Comparison of ENCODE assay signal across 1 cellular context in the genomic region with DNA sequence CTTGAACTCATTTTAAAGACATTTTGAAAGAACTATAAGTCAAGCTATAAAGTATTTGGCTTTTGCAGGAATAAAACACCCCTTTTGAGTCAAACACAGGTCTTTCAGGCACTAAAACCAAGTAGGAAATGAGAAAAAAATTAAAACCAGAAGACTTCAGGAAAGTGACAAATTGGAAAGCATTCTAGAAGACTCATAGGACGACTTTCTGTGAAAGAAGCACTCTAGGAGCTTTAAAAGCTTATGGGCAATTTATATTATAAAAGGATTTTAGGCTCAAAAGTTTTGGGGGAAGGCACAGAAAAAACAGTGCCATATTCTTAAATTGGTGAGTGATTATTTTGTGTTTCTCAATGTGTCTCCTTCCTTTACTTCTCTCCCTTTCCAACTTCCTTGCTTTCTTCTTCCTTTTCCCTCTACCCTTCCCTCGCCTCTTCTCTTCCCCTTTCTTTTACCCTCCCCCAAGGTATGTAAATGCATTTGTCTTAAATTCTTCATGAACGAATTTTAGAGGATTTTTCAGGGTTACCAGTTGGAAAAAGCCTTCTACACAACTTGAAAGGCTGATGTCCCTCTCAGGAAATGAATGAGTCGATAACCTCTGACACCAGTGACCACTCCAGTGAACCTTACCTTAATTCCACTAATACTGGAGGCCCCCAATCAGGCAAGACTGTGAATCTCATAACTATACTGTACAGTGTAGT.
A peak's percentile ranks its signal among the peaks of the same experiment; 100 is the strongest.
TF ChIP-seq lines count a peak whose summit lies in the region.

No MANE protein-coding gene starts in this region.

TF ChIP-seq in HepG2, 621 proteins besides CTCF, POLR2A, EP300 and RAD21 (continued from another document and continues in another):
- no peak for TF ChIP-seq SETDB1 (CRISPR knock-in tag; IDR thresholded peaks at IDR 0.05; ENCODE audit: borderline replicate concordance)
- TF ChIP-seq BCL3 (CRISPR knock-in tag; IDR thresholded peaks at IDR 0.05), result no peak
- no peak for TF ChIP-seq MXI1 (IDR thresholded peaks at IDR 0.05; ENCODE audit: borderline replicate concordance, low read depth, low read length)
- TF ChIP-seq CAMTA2 (CRISPR knock-in tag; IDR thresholded peaks at IDR 0.05; ENCODE audit: borderline replicate concordance), result no peak
- TF ChIP-seq ZNF234 (CRISPR knock-in tag; conservative IDR thresholded peaks at IDR 0.05), result no peak
- TF ChIP-seq MLLT10 (CRISPR knock-in tag; IDR thresholded peaks at IDR 0.05), result no peak
- TF ChIP-seq RFX5 (IDR thresholded peaks at IDR 0.05; ENCODE audit: low read depth, low read length), result no peak
- no peak for TF ChIP-seq MED13 (CRISPR knock-in tag; IDR thresholded peaks at IDR 0.05)
- no peak for TF ChIP-seq KDM6A (CRISPR knock-in tag; IDR thresholded peaks at IDR 0.05; ENCODE audit: low read depth)
- no peak for TF ChIP-seq POLR2G (IDR thresholded peaks at IDR 0.05; ENCODE audit: low read depth, low read length)
- TF ChIP-seq ZNF282 (IDR thresholded peaks at IDR 0.05; ENCODE audit: partially characterized antibody), result no peak
- no peak for TF ChIP-seq KAT8 (CRISPR knock-in tag; IDR thresholded peaks at IDR 0.05)
- no peak for TF ChIP-seq ZNF549 (CRISPR knock-in tag; IDR thresholded peaks at IDR 0.05)
- TF ChIP-seq NR2F1 (CRISPR knock-in tag; IDR thresholded peaks at IDR 0.05), result peak; percentile 81 to 88; a peak in 3 of 4 replicates
- TF ChIP-seq RFX1 (IDR thresholded peaks at IDR 0.05), result no peak
- TF ChIP-seq, protein P1, sequence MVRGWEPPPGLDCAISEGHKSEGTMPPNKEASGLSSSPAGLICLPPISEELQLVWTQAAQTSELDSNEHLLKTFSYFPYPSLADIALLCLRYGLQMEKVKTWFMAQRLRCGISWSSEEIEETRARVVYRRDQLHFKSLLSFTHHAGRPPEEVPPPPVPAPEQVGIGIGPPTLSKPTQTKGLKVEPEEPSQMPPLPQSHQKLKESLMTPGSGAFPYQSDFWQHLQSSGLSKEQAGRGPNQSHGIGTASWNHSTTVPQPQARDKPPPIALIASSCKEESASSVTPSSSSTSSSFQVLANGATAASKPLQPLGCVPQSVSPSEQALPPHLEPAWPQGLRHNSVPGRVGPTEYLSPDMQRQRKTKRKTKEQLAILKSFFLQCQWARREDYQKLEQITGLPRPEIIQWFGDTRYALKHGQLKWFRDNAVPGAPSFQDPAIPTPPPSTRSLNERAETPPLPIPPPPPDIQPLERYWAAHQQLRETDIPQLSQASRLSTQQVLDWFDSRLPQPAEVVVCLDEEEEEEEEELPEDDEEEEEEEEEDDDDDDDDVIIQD (CRISPR knock-in tag; IDR thresholded peaks at IDR 0.05; ENCODE audit: low read depth), result peak; percentile 57; the same call in 1 of the 2 replicates
- no peak for TF ChIP-seq CEBPG (CRISPR knock-in tag; IDR thresholded peaks at IDR 0.05)
- no peak for TF ChIP-seq NFYB (CRISPR knock-in tag; IDR thresholded peaks at IDR 0.05)
- no peak for TF ChIP-seq ZNF343 (CRISPR knock-in tag; IDR thresholded peaks at IDR 0.05)
- TF ChIP-seq RBFOX2 (IDR thresholded peaks at IDR 0.05; ENCODE audit: low read depth, low read length), result no peak
- TF ChIP-seq SRSF1 (optimal IDR thresholded peaks at IDR 0.05; ENCODE audit: low read depth, low read length), result no peak
- TF ChIP-seq PATZ1 (CRISPR knock-in tag; IDR thresholded peaks at IDR 0.05), result peak; percentile 33; the same call in 1 of the 2 replicates
- no peak for TF ChIP-seq SPEN (CRISPR knock-in tag; IDR thresholded peaks at IDR 0.05; ENCODE audit: low read depth)
- no peak for TF ChIP-seq JUNB (CRISPR knock-in tag; IDR thresholded peaks at IDR 0.05; ENCODE audit: borderline replicate concordance)
- no peak for TF ChIP-seq MLX (CRISPR knock-in tag; IDR thresholded peaks at IDR 0.05)
- no peak for TF ChIP-seq HNRNPL (IDR thresholded peaks at IDR 0.05; ENCODE audit: low read depth, low read length)
- no peak for TF ChIP-seq SOX13 (IDR thresholded peaks at IDR 0.05)
- 0 out of 4 replicates have a peak, but pooled peaks of 1 of the 2 experiments have one; percentile 42 for TF ChIP-seq SOX13 (CRISPR knock-in tag; conservative IDR thresholded peaks at IDR 0.05 in 1 of 2, IDR thresholded peaks at IDR 0.05 in 1 of 2)
- no peak for TF ChIP-seq YEATS2 (CRISPR knock-in tag; IDR thresholded peaks at IDR 0.05; ENCODE audit: borderline replicate concordance)
- TF ChIP-seq ZEB1 (IDR thresholded peaks at IDR 0.05; ENCODE audit: insufficient replicate concordance, low read depth), result no peak
- TF ChIP-seq ZBTB42 (CRISPR knock-in tag; IDR thresholded peaks at IDR 0.05), result no peak
- TF ChIP-seq ZNF713 (CRISPR knock-in tag; IDR thresholded peaks at IDR 0.05), result no peak
- TF ChIP-seq ZNF530 (CRISPR knock-in tag; IDR thresholded peaks at IDR 0.05; ENCODE audit: low read depth), result no peak
- TF ChIP-seq SMC3 (IDR thresholded peaks at IDR 0.05; ENCODE audit: low read length), result no peak
- TF ChIP-seq ZNF17 (CRISPR knock-in tag; IDR thresholded peaks at IDR 0.05), result no peak
- no peak for TF ChIP-seq ZNF160 (CRISPR knock-in tag; IDR thresholded peaks at IDR 0.05)
- TF ChIP-seq POGZ (CRISPR knock-in tag; IDR thresholded peaks at IDR 0.05), result 0 out of 2 replicates have a peak, but pooled peaks have one; percentile 22
- no peak for TF ChIP-seq TCF7L2 (IDR thresholded peaks at IDR 0.05; ENCODE audit: low read depth, low read length)
- TF ChIP-seq IRF9 (CRISPR knock-in tag; IDR thresholded peaks at IDR 0.05; ENCODE audit: borderline replicate concordance), result no peak
- no peak for TF ChIP-seq ATRX (CRISPR knock-in tag; IDR thresholded peaks at IDR 0.05; ENCODE audit: borderline replicate concordance)
- TF ChIP-seq SNAPC2 (CRISPR knock-in tag; IDR thresholded peaks at IDR 0.05), result no peak
- peak; percentile 44; the same call in 1 of the 2 replicates for TF ChIP-seq RCOR2 (CRISPR knock-in tag; IDR thresholded peaks at IDR 0.05)
- no peak for TF ChIP-seq ZNF773 (CRISPR knock-in tag; IDR thresholded peaks at IDR 0.05; ENCODE audit: borderline replicate concordance)
- TF ChIP-seq FOXK1 (CRISPR knock-in tag; IDR thresholded peaks at IDR 0.05; ENCODE audit: borderline replicate concordance, low read depth), result no peak
- peak; percentile 92 for TF ChIP-seq ZNF710 (CRISPR knock-in tag; IDR thresholded peaks at IDR 0.05; ENCODE audit: borderline replicate concordance)
- no peak for TF ChIP-seq TP53 (CRISPR knock-in tag; conservative IDR thresholded peaks at IDR 0.05)
- no peak for TF ChIP-seq SCMH1 (CRISPR knock-in tag; IDR thresholded peaks at IDR 0.05; ENCODE audit: borderline replicate concordance)
- TF ChIP-seq RBAK (CRISPR knock-in tag; IDR thresholded peaks at IDR 0.05), result no peak
- TF ChIP-seq RFXAP (CRISPR knock-in tag; IDR thresholded peaks at IDR 0.05; ENCODE audit: borderline replicate concordance), result no peak
- TF ChIP-seq, protein P2, sequence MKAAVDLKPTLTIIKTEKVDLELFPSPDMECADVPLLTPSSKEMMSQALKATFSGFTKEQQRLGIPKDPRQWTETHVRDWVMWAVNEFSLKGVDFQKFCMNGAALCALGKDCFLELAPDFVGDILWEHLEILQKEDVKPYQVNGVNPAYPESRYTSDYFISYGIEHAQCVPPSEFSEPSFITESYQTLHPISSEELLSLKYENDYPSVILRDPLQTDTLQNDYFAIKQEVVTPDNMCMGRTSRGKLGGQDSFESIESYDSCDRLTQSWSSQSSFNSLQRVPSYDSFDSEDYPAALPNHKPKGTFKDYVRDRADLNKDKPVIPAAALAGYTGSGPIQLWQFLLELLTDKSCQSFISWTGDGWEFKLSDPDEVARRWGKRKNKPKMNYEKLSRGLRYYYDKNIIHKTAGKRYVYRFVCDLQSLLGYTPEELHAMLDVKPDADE (CRISPR knock-in tag; IDR thresholded peaks at IDR 0.05), result no peak
- TF ChIP-seq REPIN1 (CRISPR knock-in tag; IDR thresholded peaks at IDR 0.05; ENCODE audit: borderline replicate concordance, low read depth), result no peak
- TF ChIP-seq NONO (IDR thresholded peaks at IDR 0.05), result no peak
- no peak for TF ChIP-seq NONO (CRISPR knock-in tag; conservative IDR thresholded peaks at IDR 0.05)
- TF ChIP-seq ISL2 (CRISPR knock-in tag; IDR thresholded peaks at IDR 0.05), result 0 out of 2 replicates have a peak, but pooled peaks have one; percentile 38
- TF ChIP-seq ZBTB26 (CRISPR knock-in tag; IDR thresholded peaks at IDR 0.05; ENCODE audit: borderline replicate concordance), result no peak
- TF ChIP-seq, protein P3, sequence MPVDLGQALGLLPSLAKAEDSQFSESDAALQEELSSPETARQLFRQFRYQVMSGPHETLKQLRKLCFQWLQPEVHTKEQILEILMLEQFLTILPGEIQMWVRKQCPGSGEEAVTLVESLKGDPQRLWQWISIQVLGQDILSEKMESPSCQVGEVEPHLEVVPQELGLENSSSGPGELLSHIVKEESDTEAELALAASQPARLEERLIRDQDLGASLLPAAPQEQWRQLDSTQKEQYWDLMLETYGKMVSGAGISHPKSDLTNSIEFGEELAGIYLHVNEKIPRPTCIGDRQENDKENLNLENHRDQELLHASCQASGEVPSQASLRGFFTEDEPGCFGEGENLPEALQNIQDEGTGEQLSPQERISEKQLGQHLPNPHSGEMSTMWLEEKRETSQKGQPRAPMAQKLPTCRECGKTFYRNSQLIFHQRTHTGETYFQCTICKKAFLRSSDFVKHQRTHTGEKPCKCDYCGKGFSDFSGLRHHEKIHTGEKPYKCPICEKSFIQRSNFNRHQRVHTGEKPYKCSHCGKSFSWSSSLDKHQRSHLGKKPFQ (CRISPR knock-in tag; IDR thresholded peaks at IDR 0.05; ENCODE audit: insufficient replicate concordance), result no peak
- TF ChIP-seq HNRNPK (IDR thresholded peaks at IDR 0.05; ENCODE audit: low read depth, low read length, poor library complexity, severe bottlenecking), result no peak
- TF ChIP-seq EEA1 (CRISPR knock-in tag; IDR thresholded peaks at IDR 0.05; ENCODE audit: borderline replicate concordance), result no peak
- TF ChIP-seq GATAD1 (CRISPR knock-in tag; IDR thresholded peaks at IDR 0.05), result no peak
- TF ChIP-seq ADNP (CRISPR knock-in tag; IDR thresholded peaks at IDR 0.05), result no peak
- no peak for TF ChIP-seq PRMT3 (CRISPR knock-in tag; IDR thresholded peaks at IDR 0.05; ENCODE audit: borderline replicate concordance, low read depth)
